ENCODE assay signal across 15 cellular contexts in the genomic region with DNA sequence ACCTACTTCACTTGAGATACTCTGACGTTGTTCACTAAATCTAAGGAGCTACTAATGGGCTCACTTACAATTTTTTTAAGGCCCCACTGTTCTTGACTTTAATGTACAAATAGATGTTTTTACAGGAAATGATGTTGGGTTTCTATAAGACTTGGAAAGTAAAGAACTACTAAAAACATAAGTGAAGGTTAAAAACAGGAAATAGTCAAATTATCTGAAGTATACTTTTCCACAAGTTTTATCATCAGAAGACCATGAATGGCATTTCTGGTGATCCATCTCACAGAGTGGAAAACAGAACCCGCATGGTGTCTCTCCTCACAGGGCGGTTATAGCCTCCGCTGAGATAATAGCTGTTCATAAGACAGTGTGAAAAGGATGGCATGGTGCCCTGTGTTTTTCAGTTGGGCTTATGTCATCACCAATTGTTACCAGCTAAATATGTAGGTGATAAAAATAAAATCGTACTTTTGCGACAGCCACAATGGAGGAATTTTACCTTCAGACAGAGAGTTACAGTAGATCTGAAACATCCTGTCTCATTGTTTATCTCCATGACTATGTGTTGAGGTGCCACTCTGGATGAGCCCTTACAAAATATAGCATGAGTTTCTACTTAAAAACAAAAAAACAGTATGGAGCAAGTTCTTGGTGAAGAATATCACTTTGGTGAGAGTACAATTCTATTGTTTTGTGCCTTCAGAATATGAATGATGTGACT.
A peak's percentile ranks its signal among the peaks of the same experiment; 100 is the strongest.
DNase-seq lines count a peak whose midpoint lies in the region; ATAC-seq, FAIRE-seq and TF ChIP-seq lines count a peak whose summit lies in the region.
"Had no signal": no experiment of that assay in that cellular context is flagged by ENCODE, and none has a peak within 500 bp of the region (broad histone marks: within the 10 kb centered on the region; RNA-seq: fewer than 3 reads in every experiment).

No MANE protein-coding gene starts in this region.

- peaks cover 16 to 48% of the 10 kb centered on the region in 2 donors for H3K4me1 Mint-ChIP-seq in natural killer cell treated with Interleukin-12 subunit alpha and Interleukin-12 subunit beta and Interleukin-15 and Interleukin-18, amount 100 ng/mL, for 72 hours (ENCODE audit: low read depth in 2 of 2)
- H3K4me1 Mint-ChIP-seq in natural killer cell = peaks cover 19 to 21% of the 10 kb centered on the region in 2 donors
- H3K4me1 Mint-ChIP-seq in activated CD4-positive, alpha-beta T cell treated with anti-CD3 and anti-CD28 coated beads, Interleukin-2, amount 10 ng/mL, durations not matched to agents 24 days and 14 days = peaks cover 61% of the 10 kb centered on the region
- peaks cover 86% of the 10 kb centered on the region for H3K4me1 Mint-ChIP-seq in stimulated activated naive CD8-positive, alpha-beta T cell treated with anti-CD3 and anti-CD28 coated beads, Interleukin-15, Interleukin-2, amounts not matched to agents 100 ng/mL and 50 ng/mL, for 24 hours (ENCODE audit: low read depth)

- CTCF ChIA-PET in GM12878 (lab: Yijun Ruan, JAX) = no interaction called here

- H3K4me3 ChIP-seq in GM12878 = no peak overlapping the region
- H3K4me3 ChIP-seq in hepatocyte = no peak overlapping the region
- H3K4me3 ChIP-seq: cardiac muscle cell had no signal

- POLR2A ChIA-PET in GM12878 (lab: Charles Lee) = no interaction called here

- ATAC-seq in natural killer cell treated with Interleukin-12 subunit alpha and Interleukin-12 subunit beta and Interleukin-15 and Interleukin-18, amount 100 ng/mL, for 72 hours = peak; percentile 52 to 60
- ATAC-seq in natural killer cell (no peak), GM12878 (peak; percentile 8), GM21825 (IDR thresholded peaks at IDR 0.05; ENCODE audit: unreplicated experiment) (no peak)

- RAD21 ChIA-PET in GM12878 (lab: Charles Lee; ENCODE audit: unreplicated experiment) = no interaction called here

- TF ChIP-seq CTCF in natural killer cell (IDR thresholded peaks at IDR 0.05) (no peak), GM12878 (IDR thresholded peaks at IDR 0.05 in 2 of 3, conservative IDR thresholded peaks at IDR 0.05 in 1 of 3; ENCODE audit: control insufficient read depth in 2 of 3, extremely low read depth in 1 of 3, insufficient read depth in 1 of 3, low read depth in 3 of 3, low read length in 3 of 3) (no peak), hepatocyte (IDR thresholded peaks at IDR 0.05; ENCODE audit: poor library complexity) (no peak)

- H4K20me1 ChIP-seq in GM12878 (ENCODE audit: control insufficient read depth, insufficient read depth) = no peaks in the 10 kb centered on the region
- H4K20me1 ChIP-seq in hepatocyte (ENCODE audit: insufficient read depth, poor library complexity, severe bottlenecking) = no peaks in the 10 kb centered on the region

- no peaks in the 10 kb centered on the region for H3K27me3 ChIP-seq in GM12878 (replicated peaks in 1 of 2; ENCODE audit: control insufficient read depth in 2 of 2, insufficient read depth in 2 of 2, low read length in 1 of 2)
- H3K27me3 ChIP-seq in hepatocyte = no peaks in the 10 kb centered on the region
- H3K27me3 ChIP-seq: cardiac muscle cell had no signal

- BruUV-seq in GM12878 (replicated peaks; lab: Mats Ljungman, UMichigan) = no TSS peak

- no peaks in the 10 kb centered on the region; the same call in 2 of the 3 replicates for H3K9me3 ChIP-seq in GM12878 (replicated peaks; ENCODE audit: control insufficient read depth, insufficient read depth, low read length)
- no peaks in the 10 kb centered on the region for H3K9me3 ChIP-seq in hepatocyte (ENCODE audit: low read depth)

- FAIRE-seq in GM12878 (lab: Jason Lieb, UNC) = no peak

- H3K27ac ChIP-seq in GM12878 (ENCODE audit: control insufficient read depth, insufficient read depth) = no peak overlapping the region
- no peak overlapping the region for H3K27ac ChIP-seq in hepatocyte
- H3K27ac ChIP-seq: cardiac muscle cell, epithelial cell of prostate had no signal

- DNase-seq in natural killer cell treated with Interleukin-12 subunit alpha and Interleukin-12 subunit beta and Interleukin-15 and Interleukin-18, amount 100 ng/mL, for 72 hours (ENCODE audit: low spot score) = no peak
- DNase-seq in natural killer cell (no peak), GM12878 (ENCODE audit: low read depth, low spot score) (no peak), erythroblast (lab: John Stamatoyannopoulos, UW) (no peak), hepatocyte (ENCODE audit: low spot score) (no peak)
- DNase-seq in activated CD4-positive, alpha-beta T cell treated with anti-CD3 and anti-CD28 coated beads, Interleukin-2, amount 10 ng/mL, durations not matched to agents 24 days and 14 days = peak; percentile 78
- DNase-seq: DMS79 treated with DMSO at 0.1 percent for 48 hours, hypothalamus, NCI-H2107, occipital lobe, SW 1271 had no signal

- H3K4me2 ChIP-seq in GM12878 (ENCODE audit: control insufficient read depth, insufficient read depth) (no peak overlapping the region), hepatocyte (no peak overlapping the region)

- intact Hi-C loops in natural killer cell (cut with micrococcal nuclease) = no loop called here
- intact Hi-C loops in activated CD4-positive, alpha-beta T cell treated with anti-CD3 and anti-CD28 coated beads, Interleukin-2, amount 10 ng/mL, durations not matched to agents 24 days and 14 days (cut with micrococcal nuclease) = loop anchor here (1.0 to 10.0 kb wide), 9 partner anchors 19 to 1366 kb away; partner anchors contain the start of gene DHX36
- intact Hi-C loops in GM12878 (cut with micrococcal nuclease; ENCODE audit: unreplicated experiment) = loop anchor here (10.0 kb wide), 2 partner anchors 350 to 460 kb away; partner anchors contain the start of gene RAP2B

- no peaks in the 10 kb centered on the region for H3K9me2 ChIP-seq in hepatocyte (replicated peaks; ENCODE audit: insufficient read depth)

- SMC1A ChIA-PET in GM12878 (lab: Charles Lee; ENCODE audit: uncharacterized antibody, unreplicated experiment) = no interaction called here

- peak overlapping the region; percentile 41 for H3K4me3 Mint-ChIP-seq in natural killer cell treated with Interleukin-12 subunit alpha and Interleukin-12 subunit beta and Interleukin-15 and Interleukin-18, amount 100 ng/mL, for 72 hours
- H3K4me3 Mint-ChIP-seq in natural killer cell = no peak overlapping the region
- peak overlapping the region; percentile 44 for H3K4me3 Mint-ChIP-seq in activated CD4-positive, alpha-beta T cell treated with anti-CD3 and anti-CD28 coated beads, Interleukin-2, amount 10 ng/mL, durations not matched to agents 24 days and 14 days
- H3K4me3 Mint-ChIP-seq in stimulated activated naive CD8-positive, alpha-beta T cell treated with anti-CD3 and anti-CD28 coated beads, Interleukin-15, Interleukin-2, amounts not matched to agents 100 ng/mL and 50 ng/mL, for 24 hours = peak overlapping the region; percentile 45

- H3K27ac Mint-ChIP-seq in natural killer cell treated with Interleukin-12 subunit alpha and Interleukin-12 subunit beta and Interleukin-15 and Interleukin-18, amount 100 ng/mL, for 72 hours = peak overlapping the region; percentile 82
- no peak overlapping the region for H3K27ac Mint-ChIP-seq in natural killer cell
- H3K27ac Mint-ChIP-seq in activated CD4-positive, alpha-beta T cell treated with anti-CD3 and anti-CD28 coated beads, Interleukin-2, amount 10 ng/mL, durations not matched to agents 24 days and 14 days = peak overlapping the region; percentile 96
- H3K27ac Mint-ChIP-seq in stimulated activated naive CD8-positive, alpha-beta T cell treated with anti-CD3 and anti-CD28 coated beads, Interleukin-15, Interleukin-2, amounts not matched to agents 100 ng/mL and 50 ng/mL, for 24 hours = peak overlapping the region; percentile 88

- no peak overlapping the region for H3K9ac ChIP-seq in GM12878 (ENCODE audit: control insufficient read depth, insufficient read depth, low read length)

- H3K36me3 Mint-ChIP-seq in natural killer cell treated with Interleukin-12 subunit alpha and Interleukin-12 subunit beta and Interleukin-15 and Interleukin-18, amount 100 ng/mL, for 72 hours = peaks cover 7% of the 10 kb centered on the region
- H3K36me3 Mint-ChIP-seq in natural killer cell = no peaks in the 10 kb centered on the region
- H3K36me3 Mint-ChIP-seq in activated CD4-positive, alpha-beta T cell treated with anti-CD3 and anti-CD28 coated beads, Interleukin-2, amount 10 ng/mL, durations not matched to agents 24 days and 14 days (ENCODE audit: low read depth) = peaks cover 20% of the 10 kb centered on the region
- peaks cover 7% of the 10 kb centered on the region for H3K36me3 Mint-ChIP-seq in stimulated activated naive CD8-positive, alpha-beta T cell treated with anti-CD3 and anti-CD28 coated beads, Interleukin-15, Interleukin-2, amounts not matched to agents 100 ng/mL and 50 ng/mL, for 24 hours (ENCODE audit: low read depth)

- TF ChIP-seq POLR2A in GM12878 (IDR thresholded peaks at IDR 0.05; ENCODE audit: low read depth, low read length) (no peak), erythroblast (IDR thresholded peaks at IDR 0.05; ENCODE audit: low read length) (no peak)

- 65% methylated on average over 6 of the region's 6 CpGs for WGBS in GM12878 (ENCODE audit: insufficient coverage, insufficient replicate concordance, low lambda C conversion rate, missing lambda C conversion rate)
- 92% methylated on average over 6 of the region's 6 CpGs for WGBS in hepatocyte (ENCODE audit: low lambda C conversion rate, missing lambda C conversion rate)

- peaks cover 7% of the 10 kb centered on the region for H3K4me1 ChIP-seq in GM12878 (ENCODE audit: control insufficient read depth, insufficient read depth, low read length)
- H3K4me1 ChIP-seq in hepatocyte (ENCODE audit: insufficient read depth) = no peaks in the 10 kb centered on the region

- no peak for TF ChIP-seq EP300 in GM12878 (IDR thresholded peaks at IDR 0.05; ENCODE audit: borderline replicate concordance in 1 of 2, control insufficient read depth in 1 of 2, low read depth in 2 of 2, low read length in 2 of 2)

- no peaks in the 10 kb centered on the region for H3K9me3 Mint-ChIP-seq in natural killer cell treated with Interleukin-12 subunit alpha and Interleukin-12 subunit beta and Interleukin-15 and Interleukin-18, amount 100 ng/mL, for 72 hours
- no peaks in the 10 kb centered on the region for H3K9me3 Mint-ChIP-seq in natural killer cell
- H3K9me3 Mint-ChIP-seq in activated CD4-positive, alpha-beta T cell treated with anti-CD3 and anti-CD28 coated beads, Interleukin-2, amount 10 ng/mL, durations not matched to agents 24 days and 14 days = peaks cover 11% of the 10 kb centered on the region
- no peaks in the 10 kb centered on the region for H3K9me3 Mint-ChIP-seq in stimulated activated naive CD8-positive, alpha-beta T cell treated with anti-CD3 and anti-CD28 coated beads, Interleukin-15, Interleukin-2, amounts not matched to agents 100 ng/mL and 50 ng/mL, for 24 hours

- in situ Hi-C loops in GM12878 (cut with MboI) = no loop called here

- H3K36me3 ChIP-seq in GM12878 (ENCODE audit: control insufficient read depth in 2 of 2, insufficient read depth in 2 of 2, low read length in 1 of 2) = no peaks in the 10 kb centered on the region
- no peaks in the 10 kb centered on the region for H3K36me3 ChIP-seq in hepatocyte (replicated peaks; ENCODE audit: insufficient read depth, low read depth)
- H3K36me3 ChIP-seq: cardiac muscle cell had no signal

- no peak for TF ChIP-seq RAD21 in GM12878 (IDR thresholded peaks at IDR 0.05; ENCODE audit: insufficient read depth, low read depth, low read length)

- H2AFZ ChIP-seq in GM12878 (ENCODE audit: control insufficient read depth, low read depth, low read length) (no peak overlapping the region), hepatocyte (no peak overlapping the region)

- no peaks in the 10 kb centered on the region for H3K79me2 ChIP-seq in GM12878 (ENCODE audit: control insufficient read depth, insufficient read depth, low read length)
- no peaks in the 10 kb centered on the region for H3K79me2 ChIP-seq in hepatocyte

- peaks cover under 1 to 8% of the 10 kb centered on the region in 2 donors for H3K27me3 Mint-ChIP-seq in natural killer cell treated with Interleukin-12 subunit alpha and Interleukin-12 subunit beta and Interleukin-15 and Interleukin-18, amount 100 ng/mL, for 72 hours
- peaks cover 5 to 7% of the 10 kb centered on the region in 2 donors for H3K27me3 Mint-ChIP-seq in natural killer cell (ENCODE audit: low read depth in 2 of 2)
- no peaks in the 10 kb centered on the region for H3K27me3 Mint-ChIP-seq in activated CD4-positive, alpha-beta T cell treated with anti-CD3 and anti-CD28 coated beads, Interleukin-2, amount 10 ng/mL, durations not matched to agents 24 days and 14 days
- no peaks in the 10 kb centered on the region for H3K27me3 Mint-ChIP-seq in stimulated activated naive CD8-positive, alpha-beta T cell treated with anti-CD3 and anti-CD28 coated beads, Interleukin-15, Interleukin-2, amounts not matched to agents 100 ng/mL and 50 ng/mL, for 24 hours

Comparison
In these comparisons a context has a peak if more than half of its experiments do, and no peak if none do; other contexts are left out.
1. ATAC-seq: peak in natural killer cell treated with Interleukin-12 subunit alpha and Interleukin-12 subunit beta and Interleukin-15 and Interleukin-18, amount 100 ng/mL, for 72 hours (2 of 2) and GM12878 (single experiment); none in natural killer cell (0 of 3) and GM21825 (single experiment).
2. H3K27ac Mint-ChIP-seq: peak in natural killer cell treated with Interleukin-12 subunit alpha and Interleukin-12 subunit beta and Interleukin-15 and Interleukin-18, amount 100 ng/mL, for 72 hours (2 of 2), activated CD4-positive, alpha-beta T cell treated with anti-CD3 and anti-CD28 coated beads, Interleukin-2, amount 10 ng/mL, durations not matched to agents 24 days and 14 days (single experiment) and stimulated activated naive CD8-positive, alpha-beta T cell treated with anti-CD3 and anti-CD28 coated beads, Interleukin-15, Interleukin-2, amounts not matched to agents 100 ng/mL and 50 ng/mL, for 24 hours (single experiment); none in natural killer cell (0 of 2).